31 cellular contexts compared by ENCODE assay signal in genomic region chr10:33660329-33660728, GRCh38.
"Had no signal": no experiment of that assay in that cellular context is flagged by ENCODE, and none has a peak within 500 bp of the region (broad histone marks: within the 10 kb centered on the region; RNA-seq: fewer than 3 reads in every experiment).

No MANE protein-coding gene starts in this region.

- H3K36me3 ChIP-seq: ascending aorta, cardiac muscle cell, colonic mucosa, heart left ventricle, left ventricle myocardium inferior, ovary, thoracic aorta, vagina had no signal

- DNase-seq: activated CD4-positive, alpha-beta T cell treated with anti-CD3 and anti-CD28 coated beads for 4 hours; activated CD4-positive, alpha-beta T cell treated with anti-CD3 and anti-CD28 coated beads, Interleukin-2, amount 50 U/mL, for 48 hours; activated CD8-positive, alpha-beta memory T cell treated with anti-CD3 and anti-CD28 coated beads for 24 hours; activated gamma-delta T cell; activated naive CD4-positive, alpha-beta T cell treated with anti-CD3 and anti-CD28 coated beads, Interleukin-2, amount 10 ng/mL, durations not matched to agents 7 days and 5 days; activated naive CD8-positive, alpha-beta T cell treated with anti-CD3 and anti-CD28 coated beads, Interleukin-2, amount 10 ng/mL, durations not matched to agents 7 days and 5 days; cerebellar nuclear complex; colonic mucosa; effector memory CD8-positive, alpha-beta T cell; foreskin fibroblast; heart left ventricle; hypothalamus; kidney glomerular epithelial cell; left ventricle myocardium inferior; ovary; stimulated activated CD4-positive, alpha-beta T cell treated with anti-CD3 and anti-CD28 coated beads, Interleukin-12 subunit alpha, Interleukin-12 subunit beta, amount 100 ng/mL, for 4 hours; stimulated activated CD4-positive, alpha-beta T cell treated with anti-CD3 and anti-CD28 coated beads, Interleukin-4, amount 100 ng/mL, for 24 hours had no signal

- H3K9me3 ChIP-seq: colonic mucosa, ovary, thoracic aorta, vagina had no signal

- H3K9me3 Mint-ChIP-seq: stimulated activated effector memory CD8-positive, alpha-beta T cell treated with anti-CD3 and anti-CD28 coated beads, Interleukin-12 subunit alpha, Interleukin-12 subunit beta, amount 100 ng/mL, for 72 hours had no signal

- H3K4me1 ChIP-seq: ascending aorta, colonic mucosa had no signal

- H3K4me3 Mint-ChIP-seq: activated naive CD4-positive, alpha-beta T cell treated with anti-CD3 and anti-CD28 coated beads, Interleukin-2, amount 10 ng/mL, durations not matched to agents 7 days and 5 days; activated naive CD8-positive, alpha-beta T cell treated with anti-CD3 and anti-CD28 coated beads, Interleukin-2, amount 10 ng/mL, durations not matched to agents 7 days and 5 days; activated T-helper 1 cell treated with anti-CD3 and anti-CD28 coated beads, Interleukin-12 subunit alpha, Interleukin-12 subunit beta, Interleukin-2, Interleukin-4 antibody, amounts not matched to agents 30 ng/mL and 10 ng/mL and 1 ng/mL, durations not matched to agents 14 hours and 24 hours and 36 hours; brain; effector memory CD8-positive, alpha-beta T cell; nephron; stimulated activated effector memory CD8-positive, alpha-beta T cell treated with anti-CD3 and anti-CD28 coated beads, Interleukin-12 subunit alpha, Interleukin-12 subunit beta, amount 100 ng/mL, for 72 hours; stimulated activated naive CD8-positive, alpha-beta T cell treated with anti-CD3 and anti-CD28 coated beads, Interleukin-15, Interleukin-2, amounts not matched to agents 100 ng/mL and 50 ng/mL, for 24 hours; type B pancreatic cell had no signal

- H3K36me3 Mint-ChIP-seq: activated naive CD4-positive, alpha-beta T cell treated with anti-CD3 and anti-CD28 coated beads, Interleukin-2, amount 10 ng/mL, durations not matched to agents 7 days and 5 days; activated naive CD8-positive, alpha-beta T cell treated with anti-CD3 and anti-CD28 coated beads, Interleukin-2, amount 10 ng/mL, durations not matched to agents 7 days and 5 days; brain; stimulated activated effector memory CD8-positive, alpha-beta T cell treated with anti-CD3 and anti-CD28 coated beads, Interleukin-12 subunit alpha, Interleukin-12 subunit beta, amount 100 ng/mL, for 72 hours; type B pancreatic cell had no signal

- H3K4me3 ChIP-seq: ascending aorta, cardiac muscle cell, colonic mucosa, heart left ventricle, left ventricle myocardium inferior, ovary, skin epidermis, thoracic aorta, vagina had no signal

- H3K27me3 ChIP-seq: ascending aorta, cardiac muscle cell, colonic mucosa, heart left ventricle, ovary, vagina had no signal

- ATAC-seq: effector memory CD8-positive, alpha-beta T cell; esophagus mucosa; heart left ventricle; sciatic nerve; stimulated activated effector memory CD8-positive, alpha-beta T cell treated with anti-CD3 and anti-CD28 coated beads, Interleukin-12 subunit alpha, Interleukin-12 subunit beta, amount 100 ng/mL, for 72 hours had no signal

- H3K4me1 Mint-ChIP-seq: activated naive CD4-positive, alpha-beta T cell treated with anti-CD3 and anti-CD28 coated beads, Interleukin-2, amount 10 ng/mL, durations not matched to agents 7 days and 5 days had no signal

- H3K27ac ChIP-seq: ascending aorta, colonic mucosa, heart left ventricle, left ventricle myocardium inferior, ovary, thoracic aorta, vagina had no signal

- H3K27me3 Mint-ChIP-seq: type B pancreatic cell had no signal

- H3K27ac Mint-ChIP-seq: activated naive CD4-positive, alpha-beta T cell treated with anti-CD3 and anti-CD28 coated beads, Interleukin-2, amount 10 ng/mL, durations not matched to agents 7 days and 5 days; activated naive CD8-positive, alpha-beta T cell treated with anti-CD3 and anti-CD28 coated beads, Interleukin-2, amount 10 ng/mL, durations not matched to agents 7 days and 5 days; activated T-helper 1 cell treated with anti-CD3 and anti-CD28 coated beads, Interleukin-12 subunit alpha, Interleukin-12 subunit beta, Interleukin-2, Interleukin-4 antibody, amounts not matched to agents 30 ng/mL and 10 ng/mL and 1 ng/mL, durations not matched to agents 14 hours and 24 hours and 36 hours; brain; effector memory CD8-positive, alpha-beta T cell; nephron; progenitor cell of endocrine pancreas; stimulated activated effector memory CD8-positive, alpha-beta T cell treated with anti-CD3 and anti-CD28 coated beads, Interleukin-12 subunit alpha, Interleukin-12 subunit beta, amount 100 ng/mL, for 72 hours; stimulated activated naive CD8-positive, alpha-beta T cell treated with anti-CD3 and anti-CD28 coated beads, Interleukin-15, Interleukin-2, amounts not matched to agents 100 ng/mL and 50 ng/mL, for 24 hours; type B pancreatic cell had no signal
